20 cellular contexts compared by ENCODE assay signal in genomic region chr14:61514927-61515326, GRCh38.
DNase-seq lines count a peak whose midpoint lies in the region; ATAC-seq, FAIRE-seq and TF ChIP-seq lines count a peak whose summit lies in the region.
"Had no signal": no experiment of that assay in that cellular context is flagged by ENCODE, and none has a peak within 500 bp of the region (broad histone marks: within the 10 kb centered on the region; RNA-seq: fewer than 3 reads in every experiment).

No MANE protein-coding gene starts in this region.

- no peaks in the 10 kb centered on the region for H3K79me1 ChIP-seq in mesenchymal stem cell (replicated peaks; ENCODE audit: low read length, poor library complexity, severe bottlenecking)

- peaks cover 17% of the 10 kb centered on the region for H3K36me3 Mint-ChIP-seq in activated naive CD4-positive, alpha-beta T cell treated with anti-CD3 and anti-CD28 coated beads, Interleukin-2, amount 50 U/mL, for 24 hours
- H3K36me3 Mint-ChIP-seq in T-helper 17 cell (ENCODE audit: low read depth) = peaks cover 7% of the 10 kb centered on the region

- H3K27ac Mint-ChIP-seq in activated naive CD4-positive, alpha-beta T cell treated with anti-CD3 and anti-CD28 coated beads, Interleukin-2, amount 50 U/mL, for 24 hours = peak overlapping the region; percentile 89
- peak overlapping the region; percentile 78 for H3K27ac Mint-ChIP-seq in T-helper 17 cell
- H3K27ac Mint-ChIP-seq: progenitor cell of endocrine pancreas had no signal

- no peak overlapping the region for H2AK5ac ChIP-seq in mesenchymal stem cell (ENCODE audit: low read length, severe bottlenecking)

- no peaks in the 10 kb centered on the region for H3K36me3 ChIP-seq in mesenchymal stem cell (ENCODE audit: control insufficient read depth in 1 of 2, insufficient read depth in 2 of 2, low read depth in 1 of 2, low read length in 2 of 2)
- no peaks in the 10 kb centered on the region for H3K36me3 ChIP-seq in psoas muscle (ENCODE audit: insufficient read depth in 1 of 2, low read depth in 1 of 2)
- H3K36me3 ChIP-seq: ascending aorta had no signal

- H3K9ac ChIP-seq in mesenchymal stem cell (ENCODE audit: low read length) = no peak overlapping the region

- H3K27ac ChIP-seq in mesenchymal stem cell (ENCODE audit: low read length, poor library complexity, severe bottlenecking) (no peak overlapping the region), psoas muscle (no peak overlapping the region)
- H3K27ac ChIP-seq: ascending aorta had no signal

- H2AFZ ChIP-seq in mesenchymal stem cell (ENCODE audit: low read depth, low read length) = no peak overlapping the region

- H4K8ac ChIP-seq in mesenchymal stem cell (ENCODE audit: low read length) = no peak overlapping the region

- no peak overlapping the region for H3K14ac ChIP-seq in mesenchymal stem cell (ENCODE audit: low read length in 2 of 2)

- no peak overlapping the region for H3K23ac ChIP-seq in mesenchymal stem cell (ENCODE audit: low read length in 2 of 2)

- intact Hi-C loops in psoas muscle (cut with DNase I) = no loop called here

- H3K27me3 Mint-ChIP-seq in activated naive CD4-positive, alpha-beta T cell treated with anti-CD3 and anti-CD28 coated beads, Interleukin-2, amount 50 U/mL, for 24 hours = no peaks in the 10 kb centered on the region
- no peaks in the 10 kb centered on the region for H3K27me3 Mint-ChIP-seq in T-helper 17 cell
- H3K27me3 Mint-ChIP-seq: dendritic cell treated with granulocyte-macrophage colony-stimulating factor and Interleukin-4, amounts not matched to agents 40 ng/mL and 50 ng/mL, for 4 days; progenitor cell of endocrine pancreas had no signal

- no peaks in the 10 kb centered on the region for H3K9me3 Mint-ChIP-seq in activated naive CD4-positive, alpha-beta T cell treated with anti-CD3 and anti-CD28 coated beads, Interleukin-2, amount 50 U/mL, for 24 hours
- H3K9me3 Mint-ChIP-seq: dendritic cell treated with granulocyte-macrophage colony-stimulating factor and Interleukin-4, amounts not matched to agents 40 ng/mL and 50 ng/mL, for 4 days had no signal

- no peak overlapping the region for H2BK12ac ChIP-seq in mesenchymal stem cell (ENCODE audit: low read length in 2 of 2)

- H3K9me3 ChIP-seq in T-helper 17 cell (ENCODE audit: control insufficient read depth, low read length, poor library complexity, severe bottlenecking) (no peaks in the 10 kb centered on the region), mesenchymal stem cell (ENCODE audit: control insufficient read depth, low read length) (no peaks in the 10 kb centered on the region), psoas muscle (no peaks in the 10 kb centered on the region)
- H3K9me3 ChIP-seq: ascending aorta, mucosa of descending colon had no signal

- no peak overlapping the region for H3K4ac ChIP-seq in mesenchymal stem cell (ENCODE audit: low read depth in 1 of 2, low read length in 2 of 2)

- 93% methylated on average over 1 of the region's 1 CpG for WGBS in mesenchymal stem cell
- 35 to 81% (median 71%) methylated on average over 1 of the region's 1 CpG for WGBS in psoas muscle, 3 donors

- no peak overlapping the region for H3K18ac ChIP-seq in mesenchymal stem cell (ENCODE audit: low read depth in 1 of 2, low read length in 2 of 2)

- H2BK120ac ChIP-seq in mesenchymal stem cell (ENCODE audit: low read depth, low read length) = no peak overlapping the region

- H3K27me3 ChIP-seq in mesenchymal stem cell (ENCODE audit: control insufficient read depth in 1 of 2, insufficient read depth in 1 of 2, low read length in 2 of 2) (no peaks in the 10 kb centered on the region), psoas muscle (ENCODE audit: insufficient read depth in 3 of 3, low read length in 2 of 3) (no peaks in the 10 kb centered on the region)
- H3K27me3 ChIP-seq: ascending aorta had no signal

- H3K4me2 ChIP-seq in mesenchymal stem cell (ENCODE audit: low read length, poor library complexity, severe bottlenecking) = no peak overlapping the region

- TF ChIP-seq CTCF in psoas muscle (IDR thresholded peaks at IDR 0.05) = no peak

- no peak overlapping the region for H3K4me3 ChIP-seq in mesenchymal stem cell (ENCODE audit: insufficient read depth in 1 of 2, low read depth in 1 of 2, low read length in 2 of 2)
- H3K4me3 ChIP-seq in psoas muscle = no peak overlapping the region
- H3K4me3 ChIP-seq: ascending aorta, mucosa of descending colon had no signal

- no peak for DNase-seq in activated naive CD4-positive, alpha-beta T cell treated with Interleukin-2 at 50 U/mL for 16 hours
- DNase-seq in T-helper 17 cell (no peak), mesenchymal stem cell (no peak), urothelium cell line (ENCODE audit: low spot score) (no peak), middle frontal gyrus (ENCODE audit: extremely low spot score, low spot score) (no peak), NCI-H526 treated with DMSO at 0.1 percent for 48 hours (lab: John Stamatoyannopoulos, UW) (no peak), psoas muscle (no peak)
- DNase-seq: activated CD4-positive, alpha-beta T cell treated with anti-CD3 and anti-CD28 coated beads for 48 hours; activated CD8-positive, alpha-beta memory T cell treated with anti-CD3 and anti-CD28 coated beads, Interleukin-2, amount 50 U/mL, for 48 hours; activated gamma-delta T cell; HCEC 1CT; mucosa of descending colon; NCI-H524; substantia nigra; T-helper 2 cell had no signal

- ATAC-seq in T-helper 17 cell (no peak), psoas muscle (no peak)
- ATAC-seq: mucosa of descending colon had no signal

- H3K4me1 ChIP-seq in mesenchymal stem cell (ENCODE audit: control insufficient read depth, insufficient read depth, low read depth, low read length) (peaks cover 12% of the 10 kb centered on the region), psoas muscle (peaks cover 28% of the 10 kb centered on the region)

- no peak overlapping the region for H2BK5ac ChIP-seq in mesenchymal stem cell (ENCODE audit: low read depth, low read length, poor library complexity, severe bottlenecking)

- peak; percentile 74 for FAIRE-seq in urothelium cell line (lab: Jason Lieb, UNC)
- FAIRE-seq: keratinocyte had no signal

- H4K91ac ChIP-seq in mesenchymal stem cell (ENCODE audit: low read length) = no peak overlapping the region

- H3K4me3 Mint-ChIP-seq in activated naive CD4-positive, alpha-beta T cell treated with anti-CD3 and anti-CD28 coated beads, Interleukin-2, amount 50 U/mL, for 24 hours = no peak overlapping the region
- no peak overlapping the region for H3K4me3 Mint-ChIP-seq in T-helper 17 cell
- H3K4me3 Mint-ChIP-seq: dendritic cell treated with granulocyte-macrophage colony-stimulating factor and Interleukin-4, amounts not matched to agents 40 ng/mL and 50 ng/mL, for 4 days had no signal

- peaks cover 91% of the 10 kb centered on the region for H3K4me1 Mint-ChIP-seq in activated naive CD4-positive, alpha-beta T cell treated with anti-CD3 and anti-CD28 coated beads, Interleukin-2, amount 50 U/mL, for 24 hours
- H3K4me1 Mint-ChIP-seq in T-helper 17 cell = peaks cover 48% of the 10 kb centered on the region

- peak overlapping the region; percentile 45 for H2BK15ac ChIP-seq in mesenchymal stem cell (ENCODE audit: low read depth, poor library complexity, severe bottlenecking)
